ENCODE assay signal across 15 cellular contexts in the genomic region with DNA sequence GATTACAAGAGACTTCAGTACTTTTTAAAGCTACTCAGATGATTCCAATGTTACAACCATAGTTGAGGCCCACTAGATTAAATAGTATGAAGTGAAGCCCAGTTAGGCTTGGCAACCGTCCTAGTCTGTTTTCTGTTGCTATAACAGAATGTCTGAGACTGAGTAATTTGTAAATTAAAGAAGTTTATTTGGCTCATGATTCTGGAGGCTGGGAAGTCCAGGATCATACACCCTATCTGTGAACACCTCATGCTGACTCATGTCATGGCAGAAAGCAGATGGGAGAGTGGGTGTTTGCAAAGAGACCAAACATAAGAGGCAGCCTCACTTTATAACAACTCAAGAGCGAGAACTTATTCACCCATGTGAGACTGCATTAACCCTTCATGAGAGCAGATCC.
"Had no signal": no experiment of that assay in that cellular context is flagged by ENCODE, and none has a peak within 500 bp of the region (broad histone marks: within the 10 kb centered on the region; RNA-seq: fewer than 3 reads in every experiment).

No MANE protein-coding gene starts in this region.

- H3K27ac ChIP-seq: coronary artery, tibial artery, uterus had no signal

- H3K4me1 ChIP-seq: tibial artery, uterus had no signal

- ATAC-seq: activated T-helper 17 cell treated with anti-CD3 and anti-CD28 coated beads, Interleukin-2, amount 50 U/mL, for 72 hours; left lobe of liver; right cardiac atrium; stimulated activated effector memory CD8-positive, alpha-beta T cell treated with anti-CD3 and anti-CD28 coated beads, Interleukin-12 subunit alpha, Interleukin-12 subunit beta, amount 100 ng/mL, for 72 hours; T-helper 17 cell had no signal

- DNase-seq: activated B cell treated with CpG ODN at 0.5 μM for 24 hours; activated CD4-positive, alpha-beta T cell treated with anti-CD3 and anti-CD28 coated beads, Interleukin-2, amount 10 ng/mL, durations not matched to agents 24 days and 14 days; activated naive CD4-positive, alpha-beta T cell treated with anti-CD3 and anti-CD28 coated beads, Interleukin-2, amount 10 ng/mL, durations not matched to agents 7 days and 5 days; activated T-cell treated with anti-CD3 and anti-CD28 coated beads for 4 hours; central memory CD4-positive, alpha-beta T cell; effector CD8-positive, alpha-beta T cell; mesendoderm; right cardiac atrium; T-helper 17 cell; tibial artery; uterus had no signal

- H3K4me3 ChIP-seq: coronary artery, tibial artery, uterus had no signal

- H3K9me3 ChIP-seq: tibial artery, uterus had no signal

- H3K27me3 ChIP-seq: tibial artery, uterus had no signal

- H3K36me3 ChIP-seq: tibial artery, uterus had no signal
